ENCODE assay signal across 9 cellular contexts in the genomic region with DNA sequence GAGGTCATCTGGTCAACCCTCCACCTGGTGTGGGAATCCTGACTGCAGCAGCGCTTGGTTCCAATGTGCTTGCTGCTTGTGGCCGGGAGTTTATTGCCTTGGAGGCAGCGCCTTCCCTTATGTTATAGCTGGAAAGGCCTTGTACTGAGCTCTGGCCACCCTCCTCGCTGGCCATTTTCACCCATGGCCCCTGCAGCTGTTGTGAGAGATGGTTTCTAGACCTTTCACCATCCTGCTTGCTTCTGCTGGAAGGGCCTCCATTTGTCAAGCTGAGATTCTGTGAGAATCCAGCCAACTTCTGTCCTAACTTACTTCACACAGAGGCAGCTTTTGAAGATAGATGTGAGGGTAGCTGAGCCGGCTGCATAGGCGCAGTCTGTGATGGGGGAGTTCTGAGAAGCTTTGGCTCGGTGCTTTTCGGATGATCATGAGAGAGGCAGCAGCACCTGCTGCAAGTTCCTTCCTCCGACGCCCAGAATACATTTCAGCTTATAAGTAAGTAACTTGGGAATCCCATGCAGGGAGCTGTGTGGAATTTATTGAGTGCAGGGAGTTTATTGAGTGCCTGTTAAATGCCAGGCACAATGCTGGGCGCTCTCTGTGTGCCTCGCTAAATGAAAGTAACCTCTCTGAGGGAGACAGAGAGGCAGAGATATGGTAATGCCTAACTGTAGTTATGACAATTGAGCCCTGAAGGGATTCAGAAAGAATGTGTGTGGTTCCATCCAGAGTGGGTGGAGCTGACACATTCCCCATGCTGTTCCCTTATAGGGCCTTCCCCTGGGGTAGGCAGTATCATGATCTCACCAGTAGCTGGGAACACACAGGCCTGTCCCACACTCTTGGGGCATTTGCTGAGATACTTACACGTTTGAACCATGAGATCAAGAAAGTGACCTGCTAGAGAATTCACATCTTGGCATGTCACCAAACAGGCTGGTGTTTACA. TPM values are rescaled to one million over a fixed set of nuclear protein-coding genes. Genes with fewer than 3 reads are reported as not detected.
DNase-seq lines count a peak whose midpoint lies in the region; ATAC-seq and TF ChIP-seq lines count a peak whose summit lies in the region.
"Had no signal": no experiment of that assay in that cellular context is flagged by ENCODE, and none has a peak within 500 bp of the region (broad histone marks: within the 10 kb centered on the region; RNA-seq: fewer than 3 reads in every experiment).

No MANE protein-coding gene starts in this region.

- H3K36me3 ChIP-seq in skeletal muscle satellite cell (ENCODE audit: insufficient read depth, low read length) (peaks cover 12% of the 10 kb centered on the region), Peyer's patch (no peaks in the 10 kb centered on the region)

- peak overlapping the region; percentile 63 for H3K4me2 ChIP-seq in skeletal muscle satellite cell (ENCODE audit: low read length)

- peak overlapping the region in 2 of 4 donors; percentile 25 to 43 for H3K27ac ChIP-seq in Peyer's patch

- H3K4me3 ChIP-seq in skeletal muscle satellite cell (ENCODE audit: low read length) (peak overlapping the region; percentile 2), Peyer's patch (no peak overlapping the region)

- TF ChIP-seq CTCF in Peyer's patch (IDR thresholded peaks at IDR 0.05) = no peak

- TF ChIP-seq POLR2A in GM18505 (IDR thresholded peaks at IDR 0.05; ENCODE audit: borderline replicate concordance, extremely low read depth, insufficient read depth, insufficient read length) (no peak), Peyer's patch (IDR thresholded peaks at IDR 0.05) (no peak)

- no peaks in the 10 kb centered on the region for H3K27me3 ChIP-seq in skeletal muscle satellite cell (ENCODE audit: control insufficient read depth, insufficient read depth, low read length)
- no peaks in the 10 kb centered on the region for H3K27me3 ChIP-seq in Peyer's patch

- H3K4me1 ChIP-seq in skeletal muscle satellite cell (ENCODE audit: control insufficient read depth, insufficient read depth, low read length) (peaks cover 47% of the 10 kb centered on the region), Peyer's patch (peaks cover 0 to 16% (median 2%) of the 10 kb centered on the region in 4 donors)

- intact Hi-C loops in left ventricle myocardium superior (cut with micrococcal nuclease) = loop anchor here (10.0 kb wide), 2 partner anchors 57 to 63 kb away; no protein-coding TSS in a partner anchor

- DNase-seq in HCEC 1CT = peak; percentile 78
- peak; percentile 82 for DNase-seq in amniotic epithelial cell (ENCODE audit: low read depth)
- no peak for DNase-seq in left ventricle myocardium superior
- no peak for DNase-seq in NCI-H1930 (lab: John Stamatoyannopoulos, UW)
- no peak for DNase-seq in Peyer's patch
- DNase-seq: activated CD8-positive, alpha-beta memory T cell treated with anti-CD3 and anti-CD28 coated beads, Interleukin-2, amount 50 U/mL, for 48 hours had no signal

- no peaks in the 10 kb centered on the region for H3K9me3 ChIP-seq in skeletal muscle satellite cell (replicated peaks; ENCODE audit: low read length)
- H3K9me3 ChIP-seq in Peyer's patch = no peaks in the 10 kb centered on the region

- H3K9ac ChIP-seq in skeletal muscle satellite cell (ENCODE audit: low read depth, low read length) = peak overlapping the region; percentile 22

- ATAC-seq in left ventricle myocardium superior = peak; percentile 79
- ATAC-seq in GM18505 (IDR thresholded peaks at IDR 0.05; ENCODE audit: unreplicated experiment) = no peak
- ATAC-seq in GM18909 (IDR thresholded peaks at IDR 0.05; ENCODE audit: poor library complexity, unreplicated experiment) = no peak

RNA-seq across cellular contexts. Expression of a gene that starts 8.9 kb away (rescaled TPM):
- total RNA-seq in left ventricle myocardium superior (59.9 TPM), Peyer's patch (100 to 1,000 TPM in 1 of 4 donors, 10 to 100 TPM in 3; 16.6 to 116 (median 34.5) TPM)
- total RNA-seq in skeletal muscle satellite cell (2012; rRNA removed) = 15.3 and 16.2 TPM in 2 replicates

Comparison
In these comparisons a context has a peak if more than half of its experiments do, and no peak if none do; other contexts are left out.
1. DNase-seq: peak in HCEC 1CT (single experiment) and amniotic epithelial cell (single experiment); none in left ventricle myocardium superior (single experiment), NCI-H1930 (0 of 2) and Peyer's patch (0 of 3).